In genomic region chr12:54294152-54294913, GRCh38 we compare ENCODE assay signal across 1 cellular context.
TF ChIP-seq lines count a peak whose summit lies in the region.

No MANE protein-coding gene starts in this region.

TF ChIP-seq in HepG2, 621 proteins besides CTCF, POLR2A, EP300 and RAD21 (continued from another document):
- TF ChIP-seq ZBTB10 (CRISPR knock-in tag; IDR thresholded peaks at IDR 0.05; ENCODE audit: borderline replicate concordance): no peak; the same call in 1 of the 2 replicates
- TF ChIP-seq BCL6 (CRISPR knock-in tag; IDR thresholded peaks at IDR 0.05): peak; percentile 65
- no peak for TF ChIP-seq TEAD2 (CRISPR knock-in tag; IDR thresholded peaks at IDR 0.05)
- no peak; the same call in none of the 2 replicates for TF ChIP-seq RFX5 (IDR thresholded peaks at IDR 0.05; ENCODE audit: low read depth, low read length)
- no peak for TF ChIP-seq ZNF570 (CRISPR knock-in tag; IDR thresholded peaks at IDR 0.05; ENCODE audit: borderline replicate concordance)
- no peak for TF ChIP-seq ZNF251 (CRISPR knock-in tag; IDR thresholded peaks at IDR 0.05)
- no peak for TF ChIP-seq ATM (IDR thresholded peaks at IDR 0.05; ENCODE audit: borderline replicate concordance)
- TF ChIP-seq SP5 (CRISPR knock-in tag; IDR thresholded peaks at IDR 0.05; ENCODE audit: borderline replicate concordance, low read depth): no peak; the same call in 1 of the 2 replicates
- TF ChIP-seq ZNF781 (CRISPR knock-in tag; IDR thresholded peaks at IDR 0.05; ENCODE audit: borderline replicate concordance, not compliant biosample characterization): no peak
- peak; percentile 70 for TF ChIP-seq ZSCAN25 (CRISPR knock-in tag; IDR thresholded peaks at IDR 0.05)
- peak; percentile 42; the same call in 1 of the 2 replicates for TF ChIP-seq NFKBIZ (CRISPR knock-in tag; IDR thresholded peaks at IDR 0.05)
- TF ChIP-seq ZNF691 (CRISPR knock-in tag; IDR thresholded peaks at IDR 0.05; ENCODE audit: borderline replicate concordance, low read depth): no peak
- no peak for TF ChIP-seq ZNF24 (IDR thresholded peaks at IDR 0.05)
- no peak; a peak in 2 of 4 replicates for TF ChIP-seq HMGXB4 (CRISPR knock-in tag; IDR thresholded peaks at IDR 0.05; ENCODE audit: borderline replicate concordance in 1 of 2, low read depth in 1 of 2)
- TF ChIP-seq SETDB1 (CRISPR knock-in tag; IDR thresholded peaks at IDR 0.05; ENCODE audit: borderline replicate concordance): no peak
- TF ChIP-seq GATAD2A (CRISPR knock-in tag; IDR thresholded peaks at IDR 0.05): peak; percentile 84
- TF ChIP-seq SKI (IDR thresholded peaks at IDR 0.05; ENCODE audit: partially characterized antibody): peak; percentile 88
- no peak for TF ChIP-seq ZBTB26 (CRISPR knock-in tag; IDR thresholded peaks at IDR 0.05; ENCODE audit: borderline replicate concordance)
- TF ChIP-seq ZNF652 (CRISPR knock-in tag; IDR thresholded peaks at IDR 0.05; ENCODE audit: borderline replicate concordance, low read depth): no peak
- no peak for TF ChIP-seq MATR3 (CRISPR knock-in tag; IDR thresholded peaks at IDR 0.05)
- no peak for TF ChIP-seq WIZ (CRISPR knock-in tag; IDR thresholded peaks at IDR 0.05)
- no peak for TF ChIP-seq KDM1A (CRISPR knock-in tag; IDR thresholded peaks at IDR 0.05)
- no peak for TF ChIP-seq ZNF232 (CRISPR knock-in tag; IDR thresholded peaks at IDR 0.05; ENCODE audit: borderline replicate concordance)
- TF ChIP-seq NR2C2 (CRISPR knock-in tag; IDR thresholded peaks at IDR 0.05; ENCODE audit: borderline replicate concordance): peak; percentile 95
- TF ChIP-seq ZIK1 (CRISPR knock-in tag; IDR thresholded peaks at IDR 0.05; ENCODE audit: borderline replicate concordance, low read depth): no peak
- TF ChIP-seq POLR2AphosphoS5 (IDR thresholded peaks at IDR 0.05; ENCODE audit: low read depth, low read length): no peak
- no peak for TF ChIP-seq ZNF432 (CRISPR knock-in tag; IDR thresholded peaks at IDR 0.05; ENCODE audit: borderline replicate concordance)
- TF ChIP-seq ZNF724P (CRISPR knock-in tag; IDR thresholded peaks at IDR 0.05; ENCODE audit: borderline replicate concordance): peak; percentile 24; the same call in 1 of the 2 replicates
- no peak; the same call in 1 of the 2 replicates for TF ChIP-seq FOXK1 (CRISPR knock-in tag; IDR thresholded peaks at IDR 0.05; ENCODE audit: borderline replicate concordance, low read depth)
- TF ChIP-seq SRSF4 (IDR thresholded peaks at IDR 0.05; ENCODE audit: low read depth, low read length, poor library complexity, severe bottlenecking): no peak
- TF ChIP-seq THYN1 (CRISPR knock-in tag; IDR thresholded peaks at IDR 0.05; ENCODE audit: borderline replicate concordance, low read depth): no peak
- TF ChIP-seq ZMAT5 (CRISPR knock-in tag; IDR thresholded peaks at IDR 0.05; ENCODE audit: borderline replicate concordance, low read depth): no peak
- no peak for TF ChIP-seq CHCHD3 (CRISPR knock-in tag; IDR thresholded peaks at IDR 0.05)
- TF ChIP-seq NR1H2 (CRISPR knock-in tag; IDR thresholded peaks at IDR 0.05; ENCODE audit: borderline replicate concordance, low read depth): no peak
- TF ChIP-seq ZNF503 (CRISPR knock-in tag; IDR thresholded peaks at IDR 0.05): peak; percentile 70
- TF ChIP-seq EHMT2 (IDR thresholded peaks at IDR 0.05; ENCODE audit: borderline replicate concordance, low read depth, low read length): no peak
- TF ChIP-seq ZBTB4 (CRISPR knock-in tag; IDR thresholded peaks at IDR 0.05; ENCODE audit: borderline replicate concordance): no peak
- TF ChIP-seq KDM5A (IDR thresholded peaks at IDR 0.05; ENCODE audit: borderline replicate concordance, low read length): no peak; the same call in 1 of the 2 replicates
- no peak for TF ChIP-seq BHLHE40 (IDR thresholded peaks at IDR 0.05; ENCODE audit: low read length)
- no peak; the same call in 1 of the 2 replicates for TF ChIP-seq ZNF460 (CRISPR knock-in tag; IDR thresholded peaks at IDR 0.05; ENCODE audit: borderline replicate concordance)
- TF ChIP-seq BRD4 (CRISPR knock-in tag; IDR thresholded peaks at IDR 0.05): no peak
- peak; percentile 77; the same call in 1 of the 2 replicates for TF ChIP-seq ZNF136 (CRISPR knock-in tag; IDR thresholded peaks at IDR 0.05; ENCODE audit: low read depth)
- TF ChIP-seq ZNF792 (CRISPR knock-in tag; IDR thresholded peaks at IDR 0.05): no peak
- TF ChIP-seq HOXA5 (CRISPR knock-in tag; IDR thresholded peaks at IDR 0.05): no peak
- TF ChIP-seq TBP (CRISPR knock-in tag; IDR thresholded peaks at IDR 0.05): no peak
- no peak; the same call in 1 of the 2 replicates for TF ChIP-seq RFXAP (CRISPR knock-in tag; IDR thresholded peaks at IDR 0.05; ENCODE audit: borderline replicate concordance)
- TF ChIP-seq NR0B2 (CRISPR knock-in tag; IDR thresholded peaks at IDR 0.05): no peak
- no peak for TF ChIP-seq ZNF329 (CRISPR knock-in tag; IDR thresholded peaks at IDR 0.05; ENCODE audit: low read depth)
- no peak for TF ChIP-seq FOXA1 (IDR thresholded peaks at IDR 0.05)
- 0 out of 2 replicates have a peak, but pooled peaks have one; percentile 8 for TF ChIP-seq FOXA1 (CRISPR knock-in tag; IDR thresholded peaks at IDR 0.05)
- TF ChIP-seq ZNF382 (CRISPR knock-in tag; IDR thresholded peaks at IDR 0.05; ENCODE audit: borderline replicate concordance): no peak
- no peak for TF ChIP-seq ZNF766 (CRISPR knock-in tag; IDR thresholded peaks at IDR 0.05; ENCODE audit: borderline replicate concordance)
TF ChIP-seq in HepG2: peak in this region for 186.
